In genomic region chr3:101066776-101067175, GRCh38 we compare ENCODE assay signal across 11 cellular contexts.
A peak's percentile ranks its signal among the peaks of the same experiment; 100 is the strongest.
DNase-seq lines count a peak whose midpoint lies in the region; TF ChIP-seq lines count a peak whose summit lies in the region.
"Had no signal": no experiment of that assay in that cellular context is flagged by ENCODE, and none has a peak within 500 bp of the region (broad histone marks: within the 10 kb centered on the region; RNA-seq: fewer than 3 reads in every experiment).

No MANE protein-coding gene starts in this region.

- intact Hi-C loops in ascending aorta (cut with DNase I), result loop anchor here (5.0 kb wide), 1 partner anchor 74 kb away; the partner anchor contains the start of gene ABI3BP

- peaks cover 0 to 6% of the 10 kb centered on the region in 2 donors for H3K4me1 ChIP-seq in ascending aorta
- peaks cover 54% of the 10 kb centered on the region for H3K4me1 ChIP-seq in skeletal muscle satellite cell (ENCODE audit: control insufficient read depth, insufficient read depth, low read length)
- no peaks in the 10 kb centered on the region for H3K4me1 ChIP-seq in HAP-1

- peak overlapping the region; percentile 61 for H3K4me2 ChIP-seq in skeletal muscle satellite cell (ENCODE audit: low read length)

- in situ Hi-C loops in GM13977 (cut with MboI; ENCODE audit: low pct_unique_long_range_greater_than_20kb, low sequenced_read_pairs, unreplicated experiment) (no loop called here), HAP-1 (cut with MboI; ENCODE audit: low sequenced_read_pairs) (loop anchor here (25.0 kb wide), 1 partner anchor 321 kb away; no protein-coding TSS in a partner anchor)

- H3K9ac ChIP-seq in skeletal muscle satellite cell (ENCODE audit: low read depth, low read length), result peak overlapping the region; percentile 76

- no peaks in the 10 kb centered on the region for H3K9me3 ChIP-seq in ascending aorta
- H3K9me3 ChIP-seq in skeletal muscle satellite cell (replicated peaks; ENCODE audit: low read length), result no peaks in the 10 kb centered on the region
- no peaks in the 10 kb centered on the region for H3K9me3 ChIP-seq in HAP-1
- H3K9me3 ChIP-seq: Caco-2, ovary had no signal

- H3K27me3 ChIP-seq in ascending aorta (no peaks in the 10 kb centered on the region), skeletal muscle satellite cell (ENCODE audit: control insufficient read depth, insufficient read depth, low read length) (no peaks in the 10 kb centered on the region), HAP-1 (ENCODE audit: low read depth) (no peaks in the 10 kb centered on the region)
- H3K27me3 ChIP-seq: ovary had no signal

- TF ChIP-seq CTCF in ascending aorta (IDR thresholded peaks at IDR 0.05) (no peak), GM13977 (IDR thresholded peaks at IDR 0.05; ENCODE audit: extremely low read depth, insufficient read depth, missing control alignments) (no peak)

- H3K36me3 ChIP-seq in ascending aorta (no peaks in the 10 kb centered on the region), skeletal muscle satellite cell (ENCODE audit: insufficient read depth, low read length) (no peaks in the 10 kb centered on the region), HAP-1 (replicated peaks) (no peaks in the 10 kb centered on the region)
- H3K36me3 ChIP-seq: ovary had no signal

- peak overlapping the region in 1 of 2 donors; percentile 3 for H3K4me3 ChIP-seq in ascending aorta
- no peak overlapping the region for H3K4me3 ChIP-seq in skeletal muscle satellite cell (ENCODE audit: low read length)
- no peak overlapping the region for H3K4me3 ChIP-seq in HAP-1
- H3K4me3 ChIP-seq: ovary had no signal

- peak; percentile 22 for DNase-seq in GM03348 (ENCODE audit: low spot score)
- no peak for DNase-seq in ascending aorta (ENCODE audit: low spot score in 2 of 2)
- DNase-seq in globus pallidus (ENCODE audit: low spot score), result peak; percentile 12
- DNase-seq in GM13977 (ENCODE audit: low spot score), result no peak
- DNase-seq in stimulated activated CD4-positive, alpha-beta T cell treated with anti-CD3 and anti-CD28 coated beads, Interleukin-4, amount 100 ng/mL, for 1 hour, result no peak
- no peak for DNase-seq in HAP-1 (ENCODE audit: low spot score in 2 of 2)
- DNase-seq in DMS53 treated with DMSO at 0.1 percent for 48 hours (lab: John Stamatoyannopoulos, UW; ENCODE audit: unreplicated experiment), result no peak
- DNase-seq: Caco-2, NCI-H1092 treated with DMSO at 0.1 percent for 48 hours, ovary had no signal

- H3K27ac ChIP-seq in ascending aorta, result peak overlapping the region; percentile 55 to 62

Comparison
In these comparisons a context has a peak if more than half of its experiments do, and no peak if none do; other contexts are left out.
1. DNase-seq: peak in GM03348 (single experiment) and globus pallidus (single experiment); none in ascending aorta (0 of 2), GM13977 (single experiment), stimulated activated CD4-positive, alpha-beta T cell treated with anti-CD3 and anti-CD28 coated beads, Interleukin-4, amount 100 ng/mL, for 1 hour (single experiment), HAP-1 (0 of 2) and DMS53 treated with DMSO at 0.1 percent for 48 hours (single experiment).